14 cellular contexts compared by ENCODE assay signal in genomic region chr5:16548812-16549211, GRCh38.
"Had no signal": no experiment of that assay in that cellular context is flagged by ENCODE, and none has a peak within 500 bp of the region (broad histone marks: within the 10 kb centered on the region; RNA-seq: fewer than 3 reads in every experiment).

No MANE protein-coding gene starts in this region.

- H3K4me1 ChIP-seq: SJSA1 had no signal

- H3K9me3 ChIP-seq: pancreas, SJSA1 had no signal

- H3K27me3 ChIP-seq: pancreas, SJSA1 had no signal

- H3K4me3 ChIP-seq: pancreas, SJSA1 had no signal

- H3K36me3 ChIP-seq: pancreas, SJSA1 had no signal

- ATAC-seq: activated CD8-positive, alpha-beta T cell treated with anti-CD3 and anti-CD28 coated beads, Interleukin-2, amount 10 ng/mL, durations not matched to agents 7 days and 5 days; effector memory CD8-positive, alpha-beta T cell; naive thymus-derived CD8-positive, alpha-beta T cell; WTC11 had no signal

- DNase-seq: activated CD4-positive, alpha-beta T cell treated with anti-CD3 and anti-CD28 coated beads, Interleukin-2, amount 10 ng/mL, durations not matched to agents 24 days and 14 days; activated CD8-positive, alpha-beta T cell treated with anti-CD3 and anti-CD28 coated beads, Interleukin-2, amount 10 ng/mL, durations not matched to agents 7 days and 5 days; activated naive CD4-positive, alpha-beta T cell treated with anti-CD3 and anti-CD28 coated beads for 36 hours; activated T-cell treated with anti-CD3 and anti-CD28 coated beads, Interleukin-2, amount 50 U/mL, for 24 hours; dermis blood vessel endothelial cell; effector memory CD8-positive, alpha-beta T cell; naive thymus-derived CD8-positive, alpha-beta T cell; stimulated activated CD4-positive, alpha-beta T cell treated with anti-CD3 and anti-CD28 coated beads, Interleukin-12 subunit alpha, Interleukin-12 subunit beta, amount 100 ng/mL, for 4 hours; stimulated activated CD4-positive, alpha-beta T cell treated with anti-CD3 and anti-CD28 coated beads, Interleukin-1b, Interleukin-23, amount 100 ng/mL, for 48 hours; stimulated activated CD8-positive, alpha-beta memory T cell treated with anti-CD3 and anti-CD28 coated beads, Interleukin-4, amount 100 ng/mL, for 48 hours; stimulated activated naive CD4-positive, alpha-beta T cell had no signal

- H3K27ac ChIP-seq: SJSA1 had no signal
